28 cellular contexts compared by ENCODE assay signal in genomic region chr18:474416-474815, GRCh38. TPM values are rescaled to one million over a fixed set of nuclear protein-coding genes. Genes with fewer than 3 reads are reported as not detected.
A peak's percentile ranks its signal among the peaks of the same experiment; 100 is the strongest.
DNase-seq lines count a peak whose midpoint lies in the region; ATAC-seq and TF ChIP-seq lines count a peak whose summit lies in the region.
"Had no signal": no experiment of that assay in that cellular context is flagged by ENCODE, and none has a peak within 500 bp of the region (broad histone marks: within the 10 kb centered on the region; RNA-seq: fewer than 3 reads in every experiment).

No MANE protein-coding gene starts in this region.

- peak overlapping the region; percentile 38 for H3K27ac Mint-ChIP-seq in endodermal cell
- H3K27ac Mint-ChIP-seq in CD4-positive, alpha-beta T cell = no peak overlapping the region
- H3K27ac Mint-ChIP-seq: activated naive CD4-positive, alpha-beta T cell treated with anti-CD3 and anti-CD28 coated beads, Interleukin-2, amount 10 ng/mL, durations not matched to agents 7 days and 5 days; activated T-helper 1 cell treated with anti-CD3 and anti-CD28 coated beads, Interleukin-12 subunit alpha, Interleukin-12 subunit beta, Interleukin-2, Interleukin-4 antibody, amounts not matched to agents 30 ng/mL and 10 ng/mL and 1 ng/mL, durations not matched to agents 14 hours and 24 hours and 36 hours; CD8-positive, alpha-beta memory T cell; IgD-negative memory B cell; stimulated activated naive CD8-positive, alpha-beta T cell treated with anti-CD3 and anti-CD28 coated beads, Interleukin-15, amount 100 ng/mL, for 72 hours had no signal

- peak overlapping the region; percentile 72 for H3K27ac ChIP-seq in cardiac muscle cell
- H3K27ac ChIP-seq in endodermal cell (ENCODE audit: low read depth, low read length) = no peak overlapping the region
- H3K27ac ChIP-seq in mesenchymal stem cell (ENCODE audit: low read length, poor library complexity, severe bottlenecking) = peak overlapping the region; percentile 34
- H3K27ac ChIP-seq in skeletal muscle tissue (ENCODE audit: low read depth, low read length) = peak overlapping the region; percentile 13
- H3K27ac ChIP-seq in CD4-positive, alpha-beta T cell (ENCODE audit: low read depth, low read length) = no peak overlapping the region
- H3K27ac ChIP-seq: gastrocnemius medialis, WERI-Rb-1 had no signal

- H2AFZ ChIP-seq in mesenchymal stem cell (ENCODE audit: low read depth, low read length) = no peak overlapping the region

- no peaks in the 10 kb centered on the region for H3K9me3 Mint-ChIP-seq in endodermal cell
- H3K9me3 Mint-ChIP-seq in CD4-positive, alpha-beta T cell = no peaks in the 10 kb centered on the region
- H3K9me3 Mint-ChIP-seq: activated naive CD4-positive, alpha-beta T cell treated with anti-CD3 and anti-CD28 coated beads, Interleukin-2, amount 10 ng/mL, durations not matched to agents 7 days and 5 days; activated T-helper 1 cell treated with anti-CD3 and anti-CD28 coated beads, Interleukin-12 subunit alpha, Interleukin-12 subunit beta, Interleukin-2, Interleukin-4 antibody, amounts not matched to agents 30 ng/mL and 10 ng/mL and 1 ng/mL, durations not matched to agents 14 hours and 24 hours and 36 hours; CD8-positive, alpha-beta memory T cell; IgD-negative memory B cell; stimulated activated naive CD8-positive, alpha-beta T cell treated with anti-CD3 and anti-CD28 coated beads, Interleukin-15, amount 100 ng/mL, for 72 hours had no signal

- H3K36me3 Mint-ChIP-seq in endodermal cell (ENCODE audit: low read depth) = peaks cover 43% of the 10 kb centered on the region
- H3K36me3 Mint-ChIP-seq in CD4-positive, alpha-beta T cell (ENCODE audit: low read depth) = no peaks in the 10 kb centered on the region
- H3K36me3 Mint-ChIP-seq: activated naive CD4-positive, alpha-beta T cell treated with anti-CD3 and anti-CD28 coated beads, Interleukin-2, amount 10 ng/mL, durations not matched to agents 7 days and 5 days; CD8-positive, alpha-beta memory T cell; IgD-negative memory B cell had no signal

- H3K18ac ChIP-seq in mesenchymal stem cell (ENCODE audit: low read depth in 1 of 2, low read length in 2 of 2) = peak overlapping the region; percentile 37 to 43

- H3K9ac ChIP-seq in endodermal cell (ENCODE audit: extremely low read depth, low read length, poor library complexity, severe bottlenecking) (no peak overlapping the region), mesenchymal stem cell (ENCODE audit: low read length) (peak overlapping the region; percentile 37), skeletal muscle tissue (ENCODE audit: low read depth in 1 of 3, low read length in 3 of 3) (no peak overlapping the region)

- H2BK12ac ChIP-seq in mesenchymal stem cell (ENCODE audit: low read length in 2 of 2) = peak overlapping the region; percentile 46 to 74

- TF ChIP-seq CTCF in cardiac muscle cell (IDR thresholded peaks at IDR 0.05; ENCODE audit: low read depth, low read length) (no peak), endodermal cell (conservative IDR thresholded peaks at IDR 0.05) (no peak)
- no peak for TF ChIP-seq CTCF in CD4-positive, alpha-beta T cell (IDR thresholded peaks at IDR 0.05)

- no peak overlapping the region for H3K4ac ChIP-seq in mesenchymal stem cell (ENCODE audit: low read depth in 1 of 2, low read length in 2 of 2)

- H3K27me3 ChIP-seq in cardiac muscle cell (no peaks in the 10 kb centered on the region), endodermal cell (ENCODE audit: control insufficient read depth, insufficient read depth, low read length, poor library complexity, severe bottlenecking) (no peaks in the 10 kb centered on the region), mesenchymal stem cell (ENCODE audit: control insufficient read depth in 1 of 2, insufficient read depth in 1 of 2, low read length in 2 of 2) (no peaks in the 10 kb centered on the region), skeletal muscle tissue (ENCODE audit: control insufficient read depth in 3 of 3, insufficient read depth in 3 of 3, low read length in 3 of 3) (peaks cover 0 to 2% (median 0%) of the 10 kb centered on the region in 3 donors)
- no peaks in the 10 kb centered on the region for H3K27me3 ChIP-seq in CD4-positive, alpha-beta T cell (ENCODE audit: control insufficient read depth, insufficient read depth, low read length)
- H3K27me3 ChIP-seq: gastrocnemius medialis, thyroid gland had no signal

- peaks cover 21% of the 10 kb centered on the region for H3K4me1 Mint-ChIP-seq in endodermal cell
- H3K4me1 Mint-ChIP-seq in CD4-positive, alpha-beta T cell (ENCODE audit: low read depth) = no peaks in the 10 kb centered on the region
- H3K4me1 Mint-ChIP-seq: activated naive CD4-positive, alpha-beta T cell treated with anti-CD3 and anti-CD28 coated beads, Interleukin-2, amount 10 ng/mL, durations not matched to agents 7 days and 5 days; CD8-positive, alpha-beta memory T cell; IgD-negative memory B cell; stimulated activated naive CD8-positive, alpha-beta T cell treated with anti-CD3 and anti-CD28 coated beads, Interleukin-15, amount 100 ng/mL, for 72 hours had no signal

- no peak overlapping the region for H3K14ac ChIP-seq in mesenchymal stem cell (ENCODE audit: low read length in 2 of 2)

- no peak overlapping the region for H2BK5ac ChIP-seq in mesenchymal stem cell (ENCODE audit: low read depth, low read length, poor library complexity, severe bottlenecking)

- H3K4me3 Mint-ChIP-seq in endodermal cell = no peak overlapping the region
- no peak overlapping the region for H3K4me3 Mint-ChIP-seq in CD4-positive, alpha-beta T cell
- H3K4me3 Mint-ChIP-seq: activated naive CD4-positive, alpha-beta T cell treated with anti-CD3 and anti-CD28 coated beads, Interleukin-2, amount 10 ng/mL, durations not matched to agents 7 days and 5 days; activated T-helper 1 cell treated with anti-CD3 and anti-CD28 coated beads, Interleukin-12 subunit alpha, Interleukin-12 subunit beta, Interleukin-2, Interleukin-4 antibody, amounts not matched to agents 30 ng/mL and 10 ng/mL and 1 ng/mL, durations not matched to agents 14 hours and 24 hours and 36 hours; CD8-positive, alpha-beta memory T cell; IgD-negative memory B cell; stimulated activated naive CD8-positive, alpha-beta T cell treated with anti-CD3 and anti-CD28 coated beads, Interleukin-15, amount 100 ng/mL, for 72 hours had no signal

- peak overlapping the region; percentile 100 for H2AK5ac ChIP-seq in mesenchymal stem cell (ENCODE audit: low read length, severe bottlenecking)

- POLR2A ChIA-PET in CD4-positive, alpha-beta T cell (lab: Charles Lee) = no interaction called here

- H3K23ac ChIP-seq in mesenchymal stem cell (ENCODE audit: low read length in 2 of 2) = no peak overlapping the region

- DNase-seq in cardiac muscle cell (ENCODE audit: low read depth in 1 of 2, low spot score in 1 of 2) (peak in 1 of 2 donors; percentile 58), Right ventricle myocardium superior (no peak), endodermal cell (no peak), mesenchymal stem cell (no peak), cerebellum (ENCODE audit: low spot score) (no peak)
- DNase-seq in CD4-positive, alpha-beta T cell = no peak
- DNase-seq: activated CD4-positive, alpha-beta T cell treated with anti-CD3 and anti-CD28 coated beads, Interleukin-2, amount 50 U/mL, for 1 hour; activated naive CD4-positive, alpha-beta T cell treated with anti-CD3 and anti-CD28 coated beads, Interleukin-2, amount 10 ng/mL, durations not matched to agents 7 days and 5 days; CD8-positive, alpha-beta memory T cell; DMS 273 treated with DMSO at 0.1 percent for 48 hours; effector memory CD4-positive, alpha-beta T cell; gastrocnemius medialis; hippocampal formation; NCI-H1105; NCI-H187 treated with DMSO at 0.1 percent for 48 hours; NCI-H526; NK-92 treated with Interleukin-12 subunit alpha and Interleukin-12 subunit beta, amount 100 ng/mL, for 24 hours; SHP77 treated with DMSO at 0.1 percent for 48 hours; stimulated activated naive CD8-positive, alpha-beta T cell treated with anti-CD3 and anti-CD28 coated beads, Interleukin-15, amount 100 ng/mL, for 72 hours; thyroid gland; WERI-Rb-1 had no signal

- no peak overlapping the region for H4K91ac ChIP-seq in mesenchymal stem cell (ENCODE audit: low read length)

- WGBS in endodermal cell (ENCODE audit: insufficient coverage in 1 of 2, insufficient read length in 1 of 2), 2 experiments = 92 to 93% methylated on average over 4 of the region's 4 CpGs
- WGBS in mesenchymal stem cell = 69% methylated on average over 4 of the region's 4 CpGs

- H3K36me3 ChIP-seq in cardiac muscle cell (no peaks in the 10 kb centered on the region), endodermal cell (ENCODE audit: control insufficient read depth, insufficient read depth, low read length) (peaks cover 81% of the 10 kb centered on the region), mesenchymal stem cell (ENCODE audit: control insufficient read depth in 1 of 2, insufficient read depth in 2 of 2, low read depth in 1 of 2, low read length in 2 of 2) (peaks cover 0 to 12% of the 10 kb centered on the region in 2 experiments), skeletal muscle tissue (ENCODE audit: control insufficient read depth in 3 of 3, insufficient read depth in 3 of 3, low read length in 3 of 3) (no peaks in the 10 kb centered on the region)
- H3K36me3 ChIP-seq: gastrocnemius medialis, prostate gland, thyroid gland, WERI-Rb-1 had no signal

- no peak overlapping the region for H4K8ac ChIP-seq in mesenchymal stem cell (ENCODE audit: low read length)

- no peak overlapping the region for H2BK15ac ChIP-seq in mesenchymal stem cell (ENCODE audit: low read depth, poor library complexity, severe bottlenecking)

- intact Hi-C loops in Right ventricle myocardium superior (cut with DNase I) = no loop called here
- intact Hi-C loops in CD4-positive, alpha-beta T cell (cut with DNase I, micrococcal nuclease) = no loop called here

- H3K4me2 ChIP-seq in mesenchymal stem cell (ENCODE audit: low read length, poor library complexity, severe bottlenecking) = no peak overlapping the region

- no peak overlapping the region for H3K4me3 ChIP-seq in cardiac muscle cell
- no peak overlapping the region for H3K4me3 ChIP-seq in endodermal cell (ENCODE audit: low read length)
- H3K4me3 ChIP-seq in mesenchymal stem cell (ENCODE audit: insufficient read depth in 1 of 2, low read depth in 1 of 2, low read length in 2 of 2) = no peak overlapping the region
- no peak overlapping the region for H3K4me3 ChIP-seq in skeletal muscle tissue (ENCODE audit: low read length in 3 of 3)
- H3K4me3 ChIP-seq: gastrocnemius medialis, prostate gland, thyroid gland had no signal

- no peaks in the 10 kb centered on the region for H3K9me3 ChIP-seq in cardiac muscle cell (ENCODE audit: low read depth)
- no peaks in the 10 kb centered on the region for H3K9me3 ChIP-seq in endodermal cell (ENCODE audit: control insufficient read depth, low read length)
- no peaks in the 10 kb centered on the region for H3K9me3 ChIP-seq in mesenchymal stem cell (ENCODE audit: control insufficient read depth, low read length)
- no peaks in the 10 kb centered on the region for H3K9me3 ChIP-seq in skeletal muscle tissue (ENCODE audit: control insufficient read depth in 3 of 3, low read length in 3 of 3)
- no peaks in the 10 kb centered on the region for H3K9me3 ChIP-seq in CD4-positive, alpha-beta T cell (ENCODE audit: control insufficient read depth, low read length)
- H3K9me3 ChIP-seq: gastrocnemius medialis, prostate gland, thyroid gland had no signal

- H3K4me1 ChIP-seq in cardiac muscle cell (ENCODE audit: low read depth) (peaks cover 44% of the 10 kb centered on the region), endodermal cell (ENCODE audit: control insufficient read depth, insufficient read depth, low read length) (peaks cover 9% of the 10 kb centered on the region), mesenchymal stem cell (ENCODE audit: control insufficient read depth, insufficient read depth, low read depth, low read length) (peaks cover 18% of the 10 kb centered on the region), skeletal muscle tissue (ENCODE audit: control insufficient read depth in 3 of 3, insufficient read depth in 3 of 3, low read length in 3 of 3) (peaks cover 0 to 6% (median 0%) of the 10 kb centered on the region in 3 donors)
- H3K4me1 ChIP-seq: gastrocnemius medialis, prostate gland had no signal

- peak overlapping the region; percentile 73 for H2BK120ac ChIP-seq in mesenchymal stem cell (ENCODE audit: low read depth, low read length)

- ATAC-seq in Right ventricle myocardium superior (ENCODE audit: poor library complexity) (no peak), GM21737 (IDR thresholded peaks at IDR 0.05; ENCODE audit: unreplicated experiment) (no peak)
- ATAC-seq in CD4-positive, alpha-beta T cell (ENCODE audit: poor library complexity) = no peak
- ATAC-seq: esophagus mucosa; gastrocnemius medialis; left lobe of liver; stimulated activated naive CD8-positive, alpha-beta T cell treated with anti-CD3 and anti-CD28 coated beads, Interleukin-15, amount 100 ng/mL, for 72 hours had no signal

- H3K79me1 ChIP-seq in mesenchymal stem cell (replicated peaks; ENCODE audit: low read length, poor library complexity, severe bottlenecking) = peaks cover 2% of the 10 kb centered on the region

- CTCF ChIA-PET in CD4-positive, alpha-beta T cell (lab: Charles Lee) = no interaction called here

- H3K27me3 Mint-ChIP-seq in endodermal cell (ENCODE audit: insufficient read depth) = no peaks in the 10 kb centered on the region
- H3K27me3 Mint-ChIP-seq in CD4-positive, alpha-beta T cell = peaks cover under 1% of the 10 kb centered on the region

RNA-seq across cellular contexts. Expression of gene COLEC12, which starts 26.1 kb away (rescaled TPM):
- 57.5 and 61.1 TPM in 2 replicates for total RNA-seq in cardiac muscle cell
- 69.0 and 78.7 TPM in 2 replicates for polyA plus RNA-seq in cardiac muscle cell
- 9.1 TPM for total RNA-seq in Right ventricle myocardium superior
- total RNA-seq in endodermal cell = 100 to 1,000 TPM; 123 TPM
- 31.1 TPM for polyA plus RNA-seq in endodermal cell (2013, experiment 1 of 2)
- 38.5 TPM for polyA plus RNA-seq in endodermal cell (2013, experiment 2 of 2)
- 8.9 TPM for polyA plus RNA-seq in mesenchymal stem cell (2013, experiment 1 of 2)
- polyA plus RNA-seq in mesenchymal stem cell (2013, experiment 2 of 2) = 9.2 TPM
- 39.1 TPM for total RNA-seq in skeletal muscle tissue
- not detected for total RNA-seq in CD4-positive, alpha-beta T cell
- total RNA-seq in cerebellum = 25.3 TPM
- total RNA-seq: activated T-helper 1 cell treated with anti-CD3 and anti-CD28 coated beads, Interleukin-12 subunit alpha, Interleukin-12 subunit beta, Interleukin-2, Interleukin-4 antibody, amounts not matched to agents 30 ng/mL and 10 ng/mL and 1 ng/mL, durations not matched to agents 14 hours and 24 hours and 36 hours had no signal
- polyA plus RNA-seq: CD8-positive, alpha-beta memory T cell; IgD-negative memory B cell had no signal

Comparison
In these comparisons a context has a peak if more than half of its experiments do, and no peak if none do; other contexts are left out.
1. H3K27ac ChIP-seq: peak in cardiac muscle cell (single experiment), mesenchymal stem cell (single experiment) and skeletal muscle tissue (single experiment); none in endodermal cell (single experiment) and CD4-positive, alpha-beta T cell (single experiment).
2. RNA of gene COLEC12, which starts 26.1 kb away (total RNA-seq): 123 TPM in endodermal cell, 57.5 to 61.1 TPM in cardiac muscle cell, 39.1 TPM in skeletal muscle tissue (single experiment), 25.3 TPM in cerebellum (single experiment) and 9.1 TPM in Right ventricle myocardium superior (single experiment); not detected in CD4-positive, alpha-beta T cell; every median in the first group is over 10 times any median in the second.